ENCODE assay signal across 18 cellular contexts in the genomic region with DNA sequence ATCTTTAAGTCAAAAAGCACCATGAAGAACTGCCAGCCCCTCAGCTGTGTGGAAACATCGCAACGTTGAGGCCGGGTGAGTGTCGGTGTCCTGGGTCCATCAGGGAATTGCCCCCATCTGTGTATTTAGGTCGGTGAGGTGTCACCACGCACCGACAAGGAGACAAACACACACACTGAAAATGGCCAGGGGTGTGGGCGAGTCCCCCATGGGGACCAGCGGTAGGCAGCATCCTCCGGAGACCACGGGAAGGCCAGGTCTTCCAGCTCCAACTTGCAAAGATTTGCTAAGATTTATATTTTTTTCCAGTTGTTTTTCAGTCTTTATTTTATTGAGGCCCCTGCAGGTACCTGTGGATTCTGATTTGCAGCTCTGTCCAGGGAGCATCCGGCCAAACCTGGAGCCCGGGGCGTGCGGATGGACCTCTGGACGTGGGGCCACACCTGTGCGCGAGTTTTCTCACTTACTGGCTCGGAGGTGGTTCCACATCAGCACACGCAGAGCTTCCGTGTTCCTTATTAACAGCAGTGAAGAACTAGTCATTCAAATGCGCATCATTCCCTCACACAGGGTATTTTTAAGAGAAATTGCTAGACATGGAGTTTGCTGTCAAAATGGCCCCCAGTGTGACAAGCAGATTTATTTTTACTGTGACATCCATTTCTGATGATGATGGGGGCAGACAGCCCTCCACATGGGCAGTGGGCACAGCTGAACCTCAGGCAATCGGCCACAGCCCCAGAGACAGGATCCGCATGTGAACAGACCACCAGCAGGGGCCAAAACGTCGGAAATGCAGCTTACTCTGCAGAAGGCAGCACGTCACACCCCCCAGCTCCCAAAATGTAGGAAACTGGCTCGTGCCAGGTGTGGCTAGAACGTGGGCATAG. TPM values are rescaled to one million over a fixed set of nuclear protein-coding genes. Genes with fewer than 3 reads are reported as not detected.
A peak's percentile ranks its signal among the peaks of the same experiment; 100 is the strongest.
DNase-seq lines count a peak whose midpoint lies in the region; ATAC-seq and TF ChIP-seq lines count a peak whose summit lies in the region.
"Had no signal": no experiment of that assay in that cellular context is flagged by ENCODE, and none has a peak within 500 bp of the region (broad histone marks: within the 10 kb centered on the region; RNA-seq: fewer than 3 reads in every experiment).

No MANE protein-coding gene starts in this region.

- TF ChIP-seq CTCF in coronary artery (IDR thresholded peaks at IDR 0.05): no peak
- no peak for TF ChIP-seq CTCF in upper lobe of right lung (IDR thresholded peaks at IDR 0.05)
- TF ChIP-seq CTCF in body of pancreas (IDR thresholded peaks at IDR 0.05): no peak

- no peak for TF ChIP-seq POLR2A in body of pancreas (IDR thresholded peaks at IDR 0.05)

- WGBS in body of pancreas, 2 donors: 68 to 81% methylated on average over 22 to 29 of the region's 29 CpGs

- H3K4me3 ChIP-seq in coronary artery: no peak overlapping the region
- H3K4me3 ChIP-seq in upper lobe of right lung: no peak overlapping the region
- no peak overlapping the region for H3K4me3 ChIP-seq in body of pancreas
- H3K4me3 ChIP-seq: HAP-1 had no signal

- no peaks in the 10 kb centered on the region for H3K4me1 ChIP-seq in upper lobe of right lung
- peaks cover 7% of the 10 kb centered on the region for H3K4me1 ChIP-seq in body of pancreas
- H3K4me1 ChIP-seq: HAP-1 had no signal

- H3K4me3 Mint-ChIP-seq in activated naive CD4-positive, alpha-beta T cell treated with anti-CD3 and anti-CD28 coated beads, Interleukin-2, amount 10 ng/mL, durations not matched to agents 7 days and 5 days: no peak overlapping the region
- H3K4me3 Mint-ChIP-seq: CD14-positive monocyte had no signal

- H3K27ac Mint-ChIP-seq in activated naive CD4-positive, alpha-beta T cell treated with anti-CD3 and anti-CD28 coated beads, Interleukin-2, amount 10 ng/mL, durations not matched to agents 7 days and 5 days: no peak overlapping the region
- H3K27ac Mint-ChIP-seq: CD14-positive monocyte, IgD-negative memory B cell had no signal

- H3K36me3 Mint-ChIP-seq in activated naive CD4-positive, alpha-beta T cell treated with anti-CD3 and anti-CD28 coated beads, Interleukin-2, amount 10 ng/mL, durations not matched to agents 7 days and 5 days: no peaks in the 10 kb centered on the region
- H3K36me3 Mint-ChIP-seq: CD14-positive monocyte, IgD-negative memory B cell had no signal

- H3K27me3 Mint-ChIP-seq in activated naive CD4-positive, alpha-beta T cell treated with anti-CD3 and anti-CD28 coated beads, Interleukin-2, amount 10 ng/mL, durations not matched to agents 7 days and 5 days: peaks cover 71% of the 10 kb centered on the region

- H3K4me1 Mint-ChIP-seq in activated naive CD4-positive, alpha-beta T cell treated with anti-CD3 and anti-CD28 coated beads, Interleukin-2, amount 10 ng/mL, durations not matched to agents 7 days and 5 days: peaks cover 4% of the 10 kb centered on the region

- no peak for ATAC-seq in upper lobe of right lung
- ATAC-seq in body of pancreas: no peak

- peak; percentile 6 for DNase-seq in activated naive CD4-positive, alpha-beta T cell treated with anti-CD3 and anti-CD28 coated beads, Interleukin-2, amount 10 ng/mL, durations not matched to agents 7 days and 5 days
- DNase-seq in activated naive CD4-positive, alpha-beta T cell treated with Interleukin-2 at 50 U/mL for 16 hours: no peak
- peak; percentile 55 for DNase-seq in coronary artery (ENCODE audit: low spot score)
- DNase-seq in mesenteric fat pad (ENCODE audit: low spot score): peak; percentile 84
- peak; percentile 47 for DNase-seq in upper lobe of right lung
- no peak for DNase-seq in NCI-H1930 (lab: John Stamatoyannopoulos, UW)
- no peak for DNase-seq in body of pancreas
- no peak for DNase-seq in OCI-M2 (lab: John Stamatoyannopoulos, UW; ENCODE audit: unreplicated experiment)
- DNase-seq: COR-L47, DMS153, EL, NCI-H1417, NCI-H2029, NCI-H2171 treated with DMSO at 0.1 percent for 48 hours, NCI-H774 had no signal

- CTCF ChIA-PET in activated naive CD4-positive, alpha-beta T cell treated with anti-CD3 and anti-CD28 coated beads, Interleukin-2, amount 10 ng/mL, durations not matched to agents 7 days and 5 days (lab: Charles Lee): no interaction called here

- intact Hi-C loops in upper lobe of right lung (cut with DNase I) (loop anchor here (10.0 kb wide), 1 partner anchor 265 kb away; no protein-coding TSS in a partner anchor), body of pancreas (cut with DNase I) (loop anchor here (5.0 to 10.0 kb wide), 2 partner anchors 38 to 265 kb away; no protein-coding TSS in a partner anchor)

- no peaks in the 10 kb centered on the region for H3K36me3 ChIP-seq in upper lobe of right lung
- no peaks in the 10 kb centered on the region for H3K36me3 ChIP-seq in body of pancreas (replicated peaks in 1 of 2; ENCODE audit: insufficient read depth in 1 of 2, low read depth in 2 of 2)
- H3K36me3 ChIP-seq: HAP-1 had no signal

- no peaks in the 10 kb centered on the region for H3K27me3 ChIP-seq in upper lobe of right lung
- no peaks in the 10 kb centered on the region for H3K27me3 ChIP-seq in body of pancreas

- H3K27ac ChIP-seq in coronary artery: no peak overlapping the region
- no peak overlapping the region for H3K27ac ChIP-seq in upper lobe of right lung
- no peak overlapping the region for H3K27ac ChIP-seq in body of pancreas

- H3K9me3 Mint-ChIP-seq in activated naive CD4-positive, alpha-beta T cell treated with anti-CD3 and anti-CD28 coated beads, Interleukin-2, amount 10 ng/mL, durations not matched to agents 7 days and 5 days: no peaks in the 10 kb centered on the region

- no peaks in the 10 kb centered on the region for H3K9me3 ChIP-seq in upper lobe of right lung
- no peaks in the 10 kb centered on the region for H3K9me3 ChIP-seq in body of pancreas
- H3K9me3 ChIP-seq: HAP-1 had no signal

RNA-seq across cellular contexts. Expression of gene SLC19A1, which starts 17.2 kb away (rescaled TPM):
- total RNA-seq in mesenteric fat pad (21.7 TPM), upper lobe of right lung (39.3 TPM), body of pancreas (1 to 10 TPM; 2.6 to 7.0 TPM)

Comparison
In these comparisons a context has a peak if more than half of its experiments do, and no peak if none do; other contexts are left out.
1. DNase-seq: peak in activated naive CD4-positive, alpha-beta T cell treated with anti-CD3 and anti-CD28 coated beads, Interleukin-2, amount 10 ng/mL, durations not matched to agents 7 days and 5 days (single experiment), coronary artery (single experiment), mesenteric fat pad (single experiment) and upper lobe of right lung (single experiment); none in activated naive CD4-positive, alpha-beta T cell treated with Interleukin-2 at 50 U/mL for 16 hours (single experiment), NCI-H1930 (0 of 2), body of pancreas (0 of 4) and OCI-M2 (single experiment).